8 cellular contexts compared by ENCODE assay signal in genomic region chr16:74309789-74310781, GRCh38. TPM values are rescaled to one million over a fixed set of nuclear protein-coding genes. Genes with fewer than 3 reads are reported as not detected.
DNase-seq lines count a peak whose midpoint lies in the region; ATAC-seq, FAIRE-seq and TF ChIP-seq lines count a peak whose summit lies in the region.

No MANE protein-coding gene starts in this region.

- no peak overlapping the region for H3K4me3 ChIP-seq in KMS-11 (IDR thresholded peaks at IDR 0.05; ENCODE audit: insufficient read depth, low read depth, low read length)
- H3K4me3 ChIP-seq in pancreas: no peak overlapping the region
- H3K4me3 ChIP-seq in effector memory CD4-positive, alpha-beta T cell (ENCODE audit: insufficient read depth, low read depth, low read length, poor library complexity, severe bottlenecking): no peak overlapping the region

- H3K27me3 ChIP-seq in KMS-11 (ENCODE audit: insufficient read depth, low read depth) (no peaks in the 10 kb centered on the region), pancreas (no peaks in the 10 kb centered on the region)
- H3K27me3 ChIP-seq in effector memory CD4-positive, alpha-beta T cell (replicated peaks; ENCODE audit: control insufficient read depth, insufficient read depth, low read length, poor library complexity, severe bottlenecking): no peaks in the 10 kb centered on the region

- peak; percentile 83 for TF ChIP-seq CTCF in KMS-11 (conservative IDR thresholded peaks at IDR 0.05; ENCODE audit: low read depth, low read length)
- peak; percentile 38 to 60 (median 44) for TF ChIP-seq CTCF in pancreas (IDR thresholded peaks at IDR 0.05)

- DNase-seq in Right ventricle myocardium superior (no peak), cardiac septum (ENCODE audit: low spot score) (no peak), SKM-1 (lab: John Stamatoyannopoulos, UW; ENCODE audit: unreplicated experiment) (peak; percentile 54), fibroblast of peridontal ligament (ENCODE audit: extremely low read depth) (peak; percentile 66), pancreas (peak in 1 of 6 donors; percentile 37)
- no peak for DNase-seq in effector memory CD4-positive, alpha-beta T cell

- no peaks in the 10 kb centered on the region for H3K79me2 ChIP-seq in KMS-11 (ENCODE audit: insufficient read depth, low read depth)

- no peak overlapping the region for H2AFZ ChIP-seq in KMS-11 (ENCODE audit: low read depth)

- H3K9ac ChIP-seq in KMS-11: no peak overlapping the region

- WGBS in pancreas, 2 donors: 65 to 70% methylated on average over 15 of the region's 15 CpGs

- no peak overlapping the region for H3K4me2 ChIP-seq in KMS-11

- H3K36me3 ChIP-seq in KMS-11 (ENCODE audit: insufficient read depth): peaks cover 3% of the 10 kb centered on the region
- peaks cover 0 to 14% (median 12%) of the 10 kb centered on the region in 3 donors for H3K36me3 ChIP-seq in pancreas
- H3K36me3 ChIP-seq in effector memory CD4-positive, alpha-beta T cell (ENCODE audit: control insufficient read depth, insufficient read depth, low read length): peaks cover 26% of the 10 kb centered on the region

- peaks cover 3% of the 10 kb centered on the region; the same call in 1 of the 2 replicates for H4K20me1 ChIP-seq in KMS-11 (ENCODE audit: insufficient read depth)

- no peak overlapping the region for H3K27ac ChIP-seq in KMS-11
- H3K27ac ChIP-seq in pancreas: no peak overlapping the region
- H3K27ac ChIP-seq in effector memory CD4-positive, alpha-beta T cell (ENCODE audit: insufficient read depth, low read length, poor library complexity, severe bottlenecking): no peak overlapping the region

- no peak for FAIRE-seq in pancreas (lab: Jason Lieb, UNC)

- ATAC-seq in Right ventricle myocardium superior (ENCODE audit: poor library complexity) (peak; percentile 48), pancreas (peak in 3 of 4 donors; percentile 75 to 85 (median 76)), GM19455 (IDR thresholded peaks at IDR 0.05; ENCODE audit: unreplicated experiment) (no peak)

- H3K4me1 ChIP-seq in KMS-11 (ENCODE audit: low read depth, poor library complexity, severe bottlenecking): no peaks in the 10 kb centered on the region
- no peaks in the 10 kb centered on the region for H3K4me1 ChIP-seq in pancreas
- no peaks in the 10 kb centered on the region for H3K4me1 ChIP-seq in effector memory CD4-positive, alpha-beta T cell (ENCODE audit: control insufficient read depth, insufficient read depth, low read length, poor library complexity, severe bottlenecking)

- H3K9me3 ChIP-seq in pancreas: no peaks in the 10 kb centered on the region
- no peaks in the 10 kb centered on the region for H3K9me3 ChIP-seq in effector memory CD4-positive, alpha-beta T cell (ENCODE audit: control insufficient read depth, low read length)

- intact Hi-C loops in Right ventricle myocardium superior (cut with DNase I): no loop called here
- intact Hi-C loops in cardiac septum (cut with DNase I): loop anchor here (2.0 to 10.0 kb wide), 3 partner anchors 17 to 315 kb away; no protein-coding TSS in a partner anchor
- intact Hi-C loops in pancreas (cut with DNase I): no loop called here

RNA-seq across cellular contexts. Expression of gene PSMD7, which starts 13.5 kb away (rescaled TPM):
- total RNA-seq in Right ventricle myocardium superior (137 TPM), cardiac septum (127 TPM), pancreas (10 to 100 TPM; 19.5 to 34.1 (median 30.0) TPM)
- polyA plus RNA-seq in pancreas: 10 to 100 TPM; 19.8 to 39.7 TPM

Comparison
In these comparisons a context has a peak if more than half of its experiments do, and no peak if none do; other contexts are left out.
1. DNase-seq: peak in SKM-1 (single experiment) and fibroblast of peridontal ligament (single experiment); none in Right ventricle myocardium superior (single experiment), cardiac septum (single experiment) and effector memory CD4-positive, alpha-beta T cell (0 of 3).